10 cellular contexts compared by ENCODE assay signal in the genomic region with DNA sequence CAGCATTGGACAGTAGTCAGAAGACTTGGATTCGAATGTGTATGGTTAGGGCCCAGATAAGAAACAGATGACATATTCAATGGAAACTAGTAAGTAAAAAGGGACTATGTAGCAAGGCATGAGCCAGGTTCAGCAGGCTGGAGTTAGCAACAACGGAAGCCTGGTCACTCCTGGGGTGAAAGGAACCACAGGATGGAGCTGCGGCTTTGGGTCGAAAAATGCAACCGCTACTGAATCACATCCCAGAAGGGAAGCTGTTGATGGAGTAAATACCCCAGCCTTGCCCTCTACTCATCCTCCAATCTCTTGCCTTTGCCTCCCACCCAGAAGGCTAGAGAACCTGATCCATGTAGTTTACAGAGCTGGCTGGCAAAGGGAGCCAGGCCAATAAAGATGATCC. TPM values are rescaled to one million over a fixed set of nuclear protein-coding genes. Genes with fewer than 3 reads are reported as not detected.
A peak's percentile ranks its signal among the peaks of the same experiment; 100 is the strongest.
DNase-seq lines count a peak whose midpoint lies in the region; ATAC-seq and TF ChIP-seq lines count a peak whose summit lies in the region.
"Had no signal": no experiment of that assay in that cellular context is flagged by ENCODE, and none has a peak within 500 bp of the region (broad histone marks: within the 10 kb centered on the region; RNA-seq: fewer than 3 reads in every experiment).

No MANE protein-coding gene starts in this region.

- no peaks in the 10 kb centered on the region for H3K27me3 ChIP-seq in body of pancreas

- no peak overlapping the region for H3K4me3 ChIP-seq in body of pancreas

- H3K4me1 ChIP-seq in body of pancreas = no peaks in the 10 kb centered on the region

- DNase-seq in Daoy (ENCODE audit: low read depth) = peak; percentile 46
- peak; percentile 46 for DNase-seq in natural killer cell
- DNase-seq in NCI-H748 (lab: John Stamatoyannopoulos, UW; ENCODE audit: unreplicated experiment) = no peak
- no peak for DNase-seq in DMS114 treated with DMSO at 0.1 percent for 48 hours (lab: John Stamatoyannopoulos, UW; ENCODE audit: unreplicated experiment)
- DNase-seq in body of pancreas = no peak
- DNase-seq in NCI-H2227 (lab: John Stamatoyannopoulos, UW; ENCODE audit: unreplicated experiment) = no peak
- DNase-seq: DND-41, foreskin melanocyte had no signal

- peaks cover 5% of the 10 kb centered on the region for H3K27me3 Mint-ChIP-seq in T-helper 1 cell treated with Interleukin-12 subunit alpha and Interleukin-12 subunit beta and Interleukin-4 antibody, amounts not matched to agents 30 μg/mL and 1 μg/mL, for 36 hours (ENCODE audit: low read depth)
- no peaks in the 10 kb centered on the region for H3K27me3 Mint-ChIP-seq in natural killer cell (ENCODE audit: low read depth in 2 of 2)

- H3K4me1 Mint-ChIP-seq in T-helper 1 cell treated with Interleukin-12 subunit alpha and Interleukin-12 subunit beta and Interleukin-4 antibody, amounts not matched to agents 30 μg/mL and 1 μg/mL, for 36 hours (ENCODE audit: low read depth) = peaks cover 39% of the 10 kb centered on the region
- H3K4me1 Mint-ChIP-seq in natural killer cell = peaks cover 67 to 68% of the 10 kb centered on the region in 2 donors

- 52 to 76% methylated on average over 5 of the region's 5 CpGs for WGBS in body of pancreas, 2 donors

- intact Hi-C loops in natural killer cell (cut with micrococcal nuclease) = loop anchor here (1.0 to 10.0 kb wide), 5 partner anchors 37 to 471 kb away; partner anchors contain the start of genes EGR2 and NRBF2
- intact Hi-C loops in body of pancreas (cut with DNase I) = no loop called here

- H3K36me3 ChIP-seq in body of pancreas (replicated peaks in 1 of 2; ENCODE audit: insufficient read depth in 1 of 2, low read depth in 2 of 2) = no peaks in the 10 kb centered on the region

- peaks cover 7% of the 10 kb centered on the region for H3K9me3 Mint-ChIP-seq in T-helper 1 cell treated with Interleukin-12 subunit alpha and Interleukin-12 subunit beta and Interleukin-4 antibody, amounts not matched to agents 30 μg/mL and 1 μg/mL, for 36 hours
- no peaks in the 10 kb centered on the region for H3K9me3 Mint-ChIP-seq in natural killer cell

- ATAC-seq in GM21717 (IDR thresholded peaks at IDR 0.05; ENCODE audit: unreplicated experiment) = peak; percentile 26
- peak; percentile 38 to 52 (median 44) for ATAC-seq in natural killer cell
- no peak for ATAC-seq in body of pancreas

- no peak overlapping the region for H3K27ac ChIP-seq in body of pancreas

- H3K9me3 ChIP-seq in body of pancreas = no peaks in the 10 kb centered on the region

- no peaks in the 10 kb centered on the region for H3K36me3 Mint-ChIP-seq in T-helper 1 cell treated with Interleukin-12 subunit alpha and Interleukin-12 subunit beta and Interleukin-4 antibody, amounts not matched to agents 30 μg/mL and 1 μg/mL, for 36 hours (ENCODE audit: low read depth)
- H3K36me3 Mint-ChIP-seq in natural killer cell = no peaks in the 10 kb centered on the region

- H3K4me3 Mint-ChIP-seq in T-helper 1 cell treated with Interleukin-12 subunit alpha and Interleukin-12 subunit beta and Interleukin-4 antibody, amounts not matched to agents 30 μg/mL and 1 μg/mL, for 36 hours = peak overlapping the region; percentile 52
- H3K4me3 Mint-ChIP-seq in natural killer cell = peak overlapping the region; percentile 87

- no peak for TF ChIP-seq POLR2A in body of pancreas (IDR thresholded peaks at IDR 0.05)

- H3K27ac Mint-ChIP-seq in T-helper 1 cell treated with Interleukin-12 subunit alpha and Interleukin-12 subunit beta and Interleukin-4 antibody, amounts not matched to agents 30 μg/mL and 1 μg/mL, for 36 hours = peak overlapping the region; percentile 58
- peak overlapping the region; percentile 86 to 92 for H3K27ac Mint-ChIP-seq in natural killer cell

- TF ChIP-seq CTCF in natural killer cell (IDR thresholded peaks at IDR 0.05) = no peak
- no peak for TF ChIP-seq CTCF in body of pancreas (IDR thresholded peaks at IDR 0.05)

RNA-seq across cellular contexts. Expression of gene EGR2, which starts 37.5 kb away (rescaled TPM):
- 1.4 and 3.1 TPM in 2 replicates for total RNA-seq in Daoy (2014; rRNA removed; shearing (Covaris generic))
- total RNA-seq in natural killer cell = 10 to 100 TPM; 10.0 to 17.2 (median 12.8) TPM
- total RNA-seq in body of pancreas = 1 to 10 TPM; 4.2 to 5.9 TPM

RNA-seq across cellular contexts. Expression of gene ADO, which starts 49.2 kb away (rescaled TPM):
- total RNA-seq in Daoy (2014; rRNA removed; shearing (Covaris generic)) = 25.4 and 27.4 TPM in 2 replicates
- 10 to 100 TPM; 13.6 to 17.1 (median 15.6) TPM for total RNA-seq in natural killer cell
- 1 to 10 TPM; 8.9 to 9.9 TPM for total RNA-seq in body of pancreas

Comparison
In these comparisons a context has a peak if more than half of its experiments do, and no peak if none do; other contexts are left out.
1. DNase-seq: peak in Daoy (single experiment) and natural killer cell (single experiment); none in NCI-H748 (single experiment), DMS114 treated with DMSO at 0.1 percent for 48 hours (single experiment), body of pancreas (0 of 4) and NCI-H2227 (single experiment).